ENCODE assay signal across 11 cellular contexts in the genomic region with DNA sequence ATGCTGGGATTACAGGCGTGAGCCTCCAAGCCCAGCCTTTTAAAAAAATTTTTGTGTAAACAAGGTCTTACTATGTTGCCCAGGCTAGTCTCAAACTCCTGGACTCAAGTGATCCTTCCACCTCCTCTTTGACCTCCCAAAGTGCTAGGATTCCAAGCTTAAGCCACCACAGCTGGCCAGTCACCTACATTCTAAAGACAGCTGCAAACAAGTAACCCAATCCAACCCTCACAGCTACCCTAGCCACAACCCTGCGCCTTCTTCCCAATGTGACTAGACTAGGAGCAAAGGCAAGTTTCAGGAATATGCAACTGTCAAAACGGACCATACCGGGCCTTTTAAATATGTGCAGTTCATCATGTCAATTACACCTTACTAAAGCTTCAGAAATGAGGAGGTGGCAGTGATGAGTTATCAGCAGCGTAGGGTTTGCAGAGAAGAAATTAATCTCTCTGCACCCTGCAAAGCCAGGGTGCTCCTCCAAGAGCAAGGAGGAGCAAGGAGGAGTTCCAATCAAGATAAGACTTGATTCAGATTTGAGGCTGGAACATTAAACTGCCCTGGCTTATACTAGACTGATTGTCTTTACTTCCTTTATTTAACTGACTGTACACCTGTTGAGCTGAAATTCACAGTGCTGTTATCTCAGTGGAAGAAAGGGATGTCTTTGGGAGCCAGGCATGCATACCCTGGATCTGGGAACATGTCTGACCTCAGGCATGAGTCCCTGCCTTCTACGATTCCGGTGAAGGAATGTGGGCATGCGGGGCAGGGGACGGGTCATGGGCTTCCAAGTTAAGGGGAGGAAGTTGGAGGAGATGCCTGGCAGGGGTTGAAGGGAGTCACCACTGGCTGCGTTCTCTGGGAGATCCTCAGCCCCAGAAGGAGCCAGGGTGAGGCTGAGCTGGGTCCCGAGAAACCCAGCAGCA. TPM values are rescaled to one million over a fixed set of nuclear protein-coding genes. Genes with fewer than 3 reads are reported as not detected.
A peak's percentile ranks its signal among the peaks of the same experiment; 100 is the strongest.
DNase-seq lines count a peak whose midpoint lies in the region; ATAC-seq and TF ChIP-seq lines count a peak whose summit lies in the region.
"Had no signal": no experiment of that assay in that cellular context is flagged by ENCODE, and none has a peak within 500 bp of the region (broad histone marks: within the 10 kb centered on the region; RNA-seq: fewer than 3 reads in every experiment).

No MANE protein-coding gene starts in this region.

- POLR2A ChIA-PET in activated naive CD8-positive, alpha-beta T cell treated with anti-CD3 and anti-CD28 coated beads, Interleukin-2, amount 10 ng/mL, durations not matched to agents 7 days and 5 days (lab: Charles Lee) = interaction anchor here (1.5 kb wide), 2 partner anchors 94 to 96 kb away, joined by 4 to 5 read pairs; no protein-coding TSS in a partner anchor
- POLR2A ChIA-PET in naive thymus-derived CD8-positive, alpha-beta T cell (lab: Charles Lee) = interaction anchor here (1.1 to 1.6 kb wide), 4 partner anchors 10 to 131 kb away, joined by 3 to 5 read pairs (median 3); partner anchors contain the start of gene RHBDD2

- no peak for ATAC-seq in DND-41 (ENCODE audit: insufficient read depth, low read depth)
- no peak for ATAC-seq in activated naive CD8-positive, alpha-beta T cell treated with anti-CD3 and anti-CD28 coated beads, Interleukin-2, amount 10 ng/mL, durations not matched to agents 7 days and 5 days (ENCODE audit: low read depth)
- no peak for ATAC-seq in naive thymus-derived CD8-positive, alpha-beta T cell

- H4K20me1 ChIP-seq in DND-41 (ENCODE audit: insufficient read depth, low read length) (peaks cover 56% of the 10 kb centered on the region), MM.1S (ENCODE audit: insufficient read depth, low read length) (no peaks in the 10 kb centered on the region)

- intact Hi-C loops in uterus (cut with DNase I; ENCODE audit: low total_unique reads) (no loop called here), posterior vena cava (cut with DNase I) (no loop called here)

- no peak overlapping the region for H3K27ac ChIP-seq in DND-41 (ENCODE audit: low read length)
- no peak overlapping the region for H3K27ac ChIP-seq in uterus
- H3K27ac ChIP-seq in MM.1S (ENCODE audit: low read length) = no peak overlapping the region
- H3K27ac ChIP-seq: SK-N-MC had no signal

- H2AFZ ChIP-seq in DND-41 (ENCODE audit: low read depth, low read length) (no peak overlapping the region), MM.1S (ENCODE audit: low read length) (no peak overlapping the region)

- no peaks in the 10 kb centered on the region for H3K79me2 ChIP-seq in DND-41 (ENCODE audit: insufficient read depth, low read length)
- H3K79me2 ChIP-seq in MM.1S (ENCODE audit: low read length) = no peaks in the 10 kb centered on the region

- TF ChIP-seq POLR2A in uterus (IDR thresholded peaks at IDR 0.05) = no peak

- peaks cover 24% of the 10 kb centered on the region for H3K4me1 ChIP-seq in DND-41 (ENCODE audit: insufficient read depth, low read length)
- H3K4me1 ChIP-seq in uterus = no peaks in the 10 kb centered on the region
- H3K4me1 ChIP-seq in MM.1S (ENCODE audit: low read length) = peaks cover 4% of the 10 kb centered on the region; the same call in 1 of the 2 replicates

- H3K9me3 ChIP-seq in DND-41 (ENCODE audit: insufficient read depth, low read length, severe bottlenecking) (no peaks in the 10 kb centered on the region), uterus (no peaks in the 10 kb centered on the region), MM.1S (replicated peaks; ENCODE audit: insufficient read depth, low read length) (no peaks in the 10 kb centered on the region)

- H3K4me3 Mint-ChIP-seq in activated naive CD8-positive, alpha-beta T cell treated with anti-CD3 and anti-CD28 coated beads, Interleukin-2, amount 10 ng/mL, durations not matched to agents 7 days and 5 days = peak overlapping the region; percentile 80
- H3K4me3 Mint-ChIP-seq in naive thymus-derived CD8-positive, alpha-beta T cell = peak overlapping the region in 9 of 10 donors; percentile 61 to 89 (median 74)

- no peaks in the 10 kb centered on the region for H3K9me3 Mint-ChIP-seq in activated naive CD8-positive, alpha-beta T cell treated with anti-CD3 and anti-CD28 coated beads, Interleukin-2, amount 10 ng/mL, durations not matched to agents 7 days and 5 days
- H3K9me3 Mint-ChIP-seq in naive thymus-derived CD8-positive, alpha-beta T cell = no peaks in the 10 kb centered on the region

- peaks cover 2% of the 10 kb centered on the region for H3K27me3 Mint-ChIP-seq in activated naive CD8-positive, alpha-beta T cell treated with anti-CD3 and anti-CD28 coated beads, Interleukin-2, amount 10 ng/mL, durations not matched to agents 7 days and 5 days
- H3K27me3 Mint-ChIP-seq in naive thymus-derived CD8-positive, alpha-beta T cell = peaks cover 0 to 5% (median 0%) of the 10 kb centered on the region in 5 donors

- H3K27me3 ChIP-seq in DND-41 (ENCODE audit: insufficient read depth, low read length, poor library complexity) (no peaks in the 10 kb centered on the region), uterus (no peaks in the 10 kb centered on the region), MM.1S (replicated peaks; ENCODE audit: insufficient read depth, low read length) (no peaks in the 10 kb centered on the region)

- H3K9me2 ChIP-seq in MM.1S (replicated peaks; ENCODE audit: insufficient read depth, low read length) = no peaks in the 10 kb centered on the region

- H3K4me3 ChIP-seq in DND-41 (ENCODE audit: low read depth in 1 of 2, low read length in 2 of 2) (no peak overlapping the region), uterus (no peak overlapping the region), MM.1S (ENCODE audit: low read length) (no peak overlapping the region)
- H3K4me3 ChIP-seq: SK-N-MC had no signal

- no peak overlapping the region for H3K9ac ChIP-seq in DND-41 (ENCODE audit: low read depth, low read length)
- no peak overlapping the region for H3K9ac ChIP-seq in MM.1S (ENCODE audit: low read length)

- H3K4me1 Mint-ChIP-seq in activated naive CD8-positive, alpha-beta T cell treated with anti-CD3 and anti-CD28 coated beads, Interleukin-2, amount 10 ng/mL, durations not matched to agents 7 days and 5 days = peaks cover 21% of the 10 kb centered on the region
- H3K4me1 Mint-ChIP-seq in naive thymus-derived CD8-positive, alpha-beta T cell = peaks cover 18 to 40% (median 31%) of the 10 kb centered on the region in 4 donors

- peak overlapping the region; percentile 59 for H3K27ac Mint-ChIP-seq in activated naive CD8-positive, alpha-beta T cell treated with anti-CD3 and anti-CD28 coated beads, Interleukin-2, amount 10 ng/mL, durations not matched to agents 7 days and 5 days
- H3K27ac Mint-ChIP-seq in naive thymus-derived CD8-positive, alpha-beta T cell = peak overlapping the region in 6 of 10 donors; percentile 9 to 88 (median 78)

- peaks cover 4% of the 10 kb centered on the region; the same call in 1 of the 2 replicates for H3F3A ChIP-seq in MM.1S (ENCODE audit: insufficient read depth, low read length)

- DNase-seq in AG08396 (ENCODE audit: low spot score) (peak; percentile 9), DND-41 (no peak), uterus (no peak), SK-N-DZ (ENCODE audit: low spot score) (no peak), MM.1S (no peak), posterior vena cava (ENCODE audit: low spot score) (no peak)
- DNase-seq in activated naive CD8-positive, alpha-beta T cell treated with anti-CD3 and anti-CD28 coated beads, Interleukin-2, amount 10 ng/mL, durations not matched to agents 7 days and 5 days = no peak
- DNase-seq in naive thymus-derived CD8-positive, alpha-beta T cell = no peak
- DNase-seq: NCI-H187 treated with DMSO at 0.1 percent for 48 hours, NCI-H748 treated with DMSO at 0.1 percent for 48 hours had no signal

- H3K4me2 ChIP-seq in DND-41 (ENCODE audit: insufficient read depth, low read length) (peak overlapping the region; percentile 23; the same call in 1 of the 2 replicates), MM.1S (ENCODE audit: low read depth, low read length) (no peak overlapping the region)

- TF ChIP-seq CTCF in DND-41 (IDR thresholded peaks at IDR 0.05; ENCODE audit: borderline replicate concordance, extremely low read depth, low read length, poor library complexity, severe bottlenecking) (no peak), uterus (IDR thresholded peaks at IDR 0.05) (no peak), MM.1S (IDR thresholded peaks at IDR 0.05; ENCODE audit: low read length) (no peak)

- H3K36me3 ChIP-seq in DND-41 (ENCODE audit: insufficient read depth, low read length) = peaks cover 13% of the 10 kb centered on the region
- no peaks in the 10 kb centered on the region for H3K36me3 ChIP-seq in uterus
- H3K36me3 ChIP-seq in MM.1S (replicated peaks; ENCODE audit: insufficient read depth, low read length) = no peaks in the 10 kb centered on the region

- peaks cover 17% of the 10 kb centered on the region for H3K36me3 Mint-ChIP-seq in activated naive CD8-positive, alpha-beta T cell treated with anti-CD3 and anti-CD28 coated beads, Interleukin-2, amount 10 ng/mL, durations not matched to agents 7 days and 5 days
- H3K36me3 Mint-ChIP-seq in naive thymus-derived CD8-positive, alpha-beta T cell = peaks cover 0 to 40% (median 30%) of the 10 kb centered on the region in 3 donors

RNA-seq across cellular contexts. Expression of gene TMEM120A, which starts 15.5 kb away (rescaled TPM):
- total RNA-seq in activated naive CD8-positive, alpha-beta T cell treated with anti-CD3 and anti-CD28 coated beads, Interleukin-2, amount 10 ng/mL, durations not matched to agents 7 days and 5 days = 10 to 100 TPM; 25.5 to 27.7 TPM
- total RNA-seq in naive thymus-derived CD8-positive, alpha-beta T cell = 10 to 100 TPM; 21.5 to 31.4 TPM
- 10 to 100 TPM; 12.2 to 15.6 (median 14.8) TPM for polyA plus RNA-seq in naive thymus-derived CD8-positive, alpha-beta T cell
- total RNA-seq in uterus (10 to 100 TPM in 3 of 4 donors, 1 to 10 TPM in 1; 4.6 to 95.4 (median 36.9) TPM), posterior vena cava (10 to 100 TPM; 54.2 to 55.3 TPM)
- 20.5 and 25.9 TPM in 2 replicates for polyA plus RNA-seq in SK-N-DZ (2014; cell fraction: cytosol; rRNA removed)
- 30.2 and 33.7 TPM in 2 replicates for polyA plus RNA-seq in SK-N-DZ (2014; cell fraction: nucleus; rRNA removed)

RNA-seq across cellular contexts. Expression of gene STYXL1, which starts 37.9 kb away (rescaled TPM):
- total RNA-seq in activated naive CD8-positive, alpha-beta T cell treated with anti-CD3 and anti-CD28 coated beads, Interleukin-2, amount 10 ng/mL, durations not matched to agents 7 days and 5 days = 10 to 100 TPM; 28.7 to 30.3 TPM
- 10 to 100 TPM; 21.8 to 25.1 TPM for total RNA-seq in naive thymus-derived CD8-positive, alpha-beta T cell
- polyA plus RNA-seq in naive thymus-derived CD8-positive, alpha-beta T cell = 10 to 100 TPM; 52.7 to 61.9 (median 55.7) TPM
- total RNA-seq in uterus = 10 to 100 TPM in 2 of 4 donors, 1 to 10 TPM in 2; 4.4 to 27.3 (median 14.1) TPM
- polyA plus RNA-seq in SK-N-DZ (2014; cell fraction: cytosol; rRNA removed) = 51.9 and 55.1 TPM in 2 replicates
- polyA plus RNA-seq in SK-N-DZ (2014; cell fraction: nucleus; rRNA removed) = 29.8 and 30.9 TPM in 2 replicates
- total RNA-seq in posterior vena cava = 10 to 100 TPM in 1 of 2 donors, 1 to 10 TPM in 1; 4.8 to 22.6 TPM

RNA-seq across cellular contexts. Expression of gene MDH2, which starts 38.0 kb away (rescaled TPM):
- 100 to 1,000 TPM; 132 to 137 TPM for total RNA-seq in activated naive CD8-positive, alpha-beta T cell treated with anti-CD3 and anti-CD28 coated beads, Interleukin-2, amount 10 ng/mL, durations not matched to agents 7 days and 5 days
- total RNA-seq in naive thymus-derived CD8-positive, alpha-beta T cell = 10 to 100 TPM; 74.8 to 82.0 TPM
- polyA plus RNA-seq in naive thymus-derived CD8-positive, alpha-beta T cell = 100 to 1,000 TPM; 131 to 153 (median 149) TPM
- total RNA-seq in uterus = 10 to 100 TPM; 24.3 to 88.4 (median 30.0) TPM
- 87.2 and 104 TPM in 2 replicates for polyA plus RNA-seq in SK-N-DZ (2014; cell fraction: cytosol; rRNA removed)
- polyA plus RNA-seq in SK-N-DZ (2014; cell fraction: nucleus; rRNA removed) = 57.5 and 74.9 TPM in 2 replicates
- total RNA-seq in posterior vena cava = 10 to 100 TPM; 94.5 to 94.9 TPM
